In the genomic region with DNA sequence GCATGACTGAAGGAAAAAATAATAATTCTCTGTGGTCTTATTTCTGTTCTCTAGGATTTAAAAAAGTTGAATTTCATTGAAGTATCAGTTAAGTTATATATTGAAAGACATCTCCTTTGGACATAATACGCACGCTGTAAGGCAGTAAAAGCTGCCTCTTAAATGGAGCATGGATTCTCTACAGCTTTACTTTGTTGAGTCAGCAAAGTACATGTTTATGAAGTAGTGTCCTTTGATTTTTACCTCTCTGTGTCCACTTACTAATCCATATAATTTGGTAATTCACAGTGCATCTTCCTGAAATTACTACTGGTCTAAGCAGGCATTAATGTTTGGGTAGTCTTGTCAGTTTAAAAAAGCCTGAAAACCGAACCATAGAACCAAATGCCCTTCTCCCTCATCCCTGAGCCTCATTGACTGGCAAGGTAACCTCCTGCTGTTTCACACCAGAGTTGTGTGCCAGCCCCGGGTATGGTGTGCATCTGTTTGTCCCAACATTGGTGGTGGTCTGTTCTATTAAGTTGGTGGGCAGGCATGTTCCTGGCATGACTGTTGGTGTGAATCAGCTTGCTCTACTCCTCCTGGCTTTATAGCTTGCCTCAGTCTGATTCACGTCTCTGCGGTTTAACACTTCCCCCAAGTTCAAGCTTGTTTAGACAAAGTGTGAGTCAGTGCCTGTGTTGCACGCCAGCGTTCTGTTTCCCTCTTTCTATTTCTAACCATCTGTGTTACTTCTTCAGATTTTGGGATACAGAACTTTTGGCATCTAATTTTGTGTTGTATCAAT, we compare ENCODE assay signal across 8 cellular contexts.
DNase-seq lines count a peak whose midpoint lies in the region.

No MANE protein-coding gene starts in this region.

- H3K79me2 ChIP-seq in ACC112 (ENCODE audit: control insufficient read depth, insufficient read depth, low read length, unreplicated experiment) = peaks cover 35% of the 10 kb centered on the region

- H3K4me1 ChIP-seq in ACC112 (ENCODE audit: control insufficient read depth, insufficient read depth, low read length, unreplicated experiment) = peaks cover 72% of the 10 kb centered on the region

- H3K27ac ChIP-seq in ACC112 (ENCODE audit: low read depth, low read length) = peak overlapping the region; percentile 99

- H3K27me3 ChIP-seq in ACC112 (ENCODE audit: insufficient read depth, low read length) = no peaks in the 10 kb centered on the region

- DNase-seq in GOT3 (lab: John Stamatoyannopoulos, UW) (peak; percentile 27), SIG-M5 (lab: John Stamatoyannopoulos, UW) (peak; percentile 97), cardiac septum (ENCODE audit: low spot score) (peak; percentile 85), skeletal muscle cell (ENCODE audit: low read depth) (peak; percentile 99), cerebellar cortex (ENCODE audit: low spot score) (no peak), NCI-H2227 treated with DMSO at 0.1 percent for 48 hours (lab: John Stamatoyannopoulos, UW) (no peak)
- DNase-seq in activated naive CD4-positive, alpha-beta T cell treated with anti-CD3 and anti-CD28 coated beads, Interleukin-2, amount 50 U/mL, for 16 hours = peak; percentile 61

- H3K36me3 ChIP-seq in ACC112 (ENCODE audit: insufficient read depth, low read length) = peaks cover 42% of the 10 kb centered on the region

- H3K4me3 ChIP-seq in ACC112 (ENCODE audit: low read depth, low read length) (peak overlapping the region; percentile 59), skeletal muscle cell (ENCODE audit: low read depth, low read length) (no peak overlapping the region)

- H2AFZ ChIP-seq in ACC112 (ENCODE audit: low read length, unreplicated experiment) = peak overlapping the region; percentile 15

- intact Hi-C loops in cardiac septum (cut with DNase I) = loop anchor here (5.0 kb wide), 1 partner anchor 36 kb away; no protein-coding TSS in a partner anchor

Comparison
In these comparisons a context has a peak if more than half of its experiments do, and no peak if none do; other contexts are left out.
1. DNase-seq: peak in GOT3 (single experiment), SIG-M5 (single experiment), activated naive CD4-positive, alpha-beta T cell treated with anti-CD3 and anti-CD28 coated beads, Interleukin-2, amount 50 U/mL, for 16 hours (single experiment), cardiac septum (single experiment) and skeletal muscle cell (single experiment); none in cerebellar cortex (single experiment) and NCI-H2227 treated with DMSO at 0.1 percent for 48 hours (single experiment).